10 cellular contexts compared by ENCODE assay signal in the genomic region with DNA sequence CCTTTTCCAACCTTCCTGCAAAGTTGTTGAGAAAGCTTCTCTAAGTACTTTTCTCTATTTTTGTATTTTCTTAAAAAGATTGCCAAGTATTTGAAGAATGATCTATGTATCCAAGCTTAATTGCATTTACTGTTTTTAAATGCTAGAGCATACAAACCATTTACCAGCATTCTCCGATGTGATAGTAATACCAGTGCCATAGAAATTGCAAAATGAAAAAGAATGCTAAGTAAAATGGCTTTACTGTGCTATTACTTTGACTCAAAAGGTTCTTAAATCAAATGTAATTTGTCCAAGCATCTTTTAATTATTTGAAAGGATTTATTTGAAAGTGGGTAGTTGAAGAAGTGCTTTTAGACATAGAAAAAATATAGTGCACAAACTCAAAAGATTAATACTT.
"Had no signal": no experiment of that assay in that cellular context is flagged by ENCODE, and none has a peak within 500 bp of the region (broad histone marks: within the 10 kb centered on the region; RNA-seq: fewer than 3 reads in every experiment).

No MANE protein-coding gene starts in this region.

- DNase-seq: GM23248, GOT3, H7, HFFc6, KBM-7 had no signal

- H3K27me3 Mint-ChIP-seq: IgD-negative memory B cell had no signal

- H3K9ac ChIP-seq: GM23248 had no signal

- ATAC-seq: HCT116, HepG2 had no signal

- H2AFZ ChIP-seq: GM23248 had no signal

- H3K4me3 Mint-ChIP-seq: HFFc6, IgD-negative memory B cell had no signal

- H3K9me3 ChIP-seq: HAP-1 had no signal

- H3K27ac ChIP-seq: GM23248, HL-60 had no signal

- H3K4me1 ChIP-seq: HAP-1 had no signal

- H3K4me1 Mint-ChIP-seq: IgD-negative memory B cell had no signal

- H3K27ac Mint-ChIP-seq: HFFc6, IgD-negative memory B cell had no signal

- H3K4me3 ChIP-seq: GM23248, HAP-1 had no signal

- H3K36me3 Mint-ChIP-seq: IgD-negative memory B cell had no signal

- H3K36me3 ChIP-seq: HAP-1 had no signal
